Comparison of ENCODE assay signal across 8 cellular contexts in the genomic region with DNA sequence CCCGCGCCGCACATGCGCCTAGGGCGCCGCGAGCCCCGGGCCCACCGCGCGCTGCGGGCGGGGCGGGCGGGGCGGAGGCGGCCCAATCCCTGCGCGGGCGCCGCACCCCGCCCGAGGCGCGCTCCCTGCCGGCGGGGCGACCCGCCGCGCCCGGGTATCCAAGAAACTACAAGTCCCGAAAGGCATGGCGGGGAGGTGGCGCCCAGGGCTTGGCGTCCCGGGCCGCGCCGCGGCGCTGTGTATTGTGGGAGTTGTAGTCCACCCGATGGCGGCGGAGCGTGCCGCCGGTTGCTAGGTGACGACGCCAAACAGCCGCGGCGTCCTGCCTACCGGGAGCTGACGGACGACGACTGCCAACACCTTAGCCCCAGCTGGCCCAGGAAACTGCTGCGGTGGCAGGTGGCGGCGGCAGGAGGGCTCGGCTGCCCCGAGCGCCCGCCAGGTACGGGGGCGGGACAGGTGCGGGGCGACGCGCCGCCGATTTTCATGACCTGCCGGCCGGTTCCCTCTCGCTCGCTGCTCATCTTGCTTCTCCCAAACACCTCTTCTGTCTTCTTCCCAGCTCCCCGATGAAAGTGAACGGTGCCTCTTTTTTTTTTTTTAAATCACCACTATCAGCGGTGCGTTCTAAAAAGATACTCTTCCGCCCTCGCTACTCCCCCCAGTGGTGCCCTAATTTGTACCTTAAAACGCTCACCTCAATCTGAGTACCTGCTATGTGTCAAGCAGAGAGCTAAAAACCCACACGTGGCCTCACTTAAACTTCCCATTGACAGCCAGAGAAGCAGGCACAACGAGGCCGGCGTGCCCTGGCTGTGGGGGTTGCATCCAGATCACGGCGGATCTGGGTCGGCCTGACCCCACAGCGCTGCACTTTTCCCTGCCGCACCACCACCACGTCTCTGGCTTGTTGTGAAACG. TPM values are rescaled to one million over a fixed set of nuclear protein-coding genes. Genes with fewer than 3 reads are reported as not detected.
DNase-seq lines count a peak whose midpoint lies in the region; FAIRE-seq and TF ChIP-seq lines count a peak whose summit lies in the region.

A gene (plus strand): TSS at position 304 of the 920 bp plus-strand sequence.

- no peaks in the 10 kb centered on the region for H3K36me3 ChIP-seq in Loucy (ENCODE audit: insufficient read depth, low read length)

- CTCF ChIA-PET in RWPE1 (lab: Yijun Ruan, JAX), result interaction anchor here (0.5 to 0.6 kb wide), 3 partner anchors 49 to 186 kb away, joined by 3 to 5 read pairs (median 4); no protein-coding TSS in a partner anchor

- H3K79me2 ChIP-seq in Loucy (ENCODE audit: insufficient read depth, low read length), result no peaks in the 10 kb centered on the region

- H3K27ac Mint-ChIP-seq in nephron, result no peak within 1 kb of the TSS

- H3K27me3 Mint-ChIP-seq in nephron (ENCODE audit: low read depth), result peaks cover 87% of the 10 kb centered on the region

- peak within 1 kb of the TSS; percentile 86 to 89 (median 87) for H3K4me3 Mint-ChIP-seq in nephron

- no peaks in the 10 kb centered on the region for H3K9me3 ChIP-seq in Loucy (ENCODE audit: insufficient read depth, low read depth, low read length)

- peaks cover 31% of the 10 kb centered on the region for H3K4me1 Mint-ChIP-seq in nephron

- TF ChIP-seq POLR2A in H54 (IDR thresholded peaks at IDR 0.05; ENCODE audit: low read depth, low read length), result no peak

- H2AFZ ChIP-seq in Loucy (ENCODE audit: low read length), result peak within 1 kb of the TSS; percentile 79

- H3K36me3 Mint-ChIP-seq in nephron (ENCODE audit: low read depth), result no peaks in the 10 kb centered on the region

- POLR2A ChIA-PET in RWPE1 (lab: Yijun Ruan, JAX; ENCODE audit: low non-redundant PET), result no interaction called here

- no peaks in the 10 kb centered on the region for H3K9me2 ChIP-seq in Loucy (replicated peaks; ENCODE audit: low read depth, low read length)

- peaks cover 7% of the 10 kb centered on the region for H3K27me3 ChIP-seq in Loucy (ENCODE audit: insufficient read depth, low read length, poor library complexity, severe bottlenecking)

- TF ChIP-seq CTCF in Loucy (conservative IDR thresholded peaks at IDR 0.05; ENCODE audit: low read length), result peak; percentile 21
- 0 out of 2 replicates have a peak, but pooled peaks have one; percentile 22 for TF ChIP-seq CTCF in RWPE1 (conservative IDR thresholded peaks at IDR 0.05; ENCODE audit: low read depth)
- no peak for TF ChIP-seq CTCF in fibroblast of the aortic adventitia (IDR thresholded peaks at IDR 0.05; ENCODE audit: insufficient read depth, low read length)
- TF ChIP-seq CTCF in nephron (IDR thresholded peaks at IDR 0.05; ENCODE audit: unreplicated experiment in 3 of 3), result peak in 1 of 3 experiments; percentile 7

- no peak within 1 kb of the TSS for H3K9ac ChIP-seq in Loucy (ENCODE audit: low read depth, low read length, poor library complexity, severe bottlenecking)

- 0 out of 2 replicates have a peak, but pooled peaks cover 3% of the 10 kb centered on the region for H3F3A ChIP-seq in Loucy (ENCODE audit: low read depth)

- no peak within 1 kb of the TSS for H3K27ac ChIP-seq in RWPE1

- DNase-seq in EH (ENCODE audit: low read depth) (peak; percentile 91), H54 (ENCODE audit: insufficient read length, low spot score) (peak; percentile 87), RWPE1 (ENCODE audit: low spot score) (peak; percentile 87), fibroblast of the aortic adventitia (ENCODE audit: low read depth) (peak; percentile 91)
- peak; percentile 98 for DNase-seq in activated T-helper 9 cell treated with anti-CD3 and anti-CD28 coated beads, Interleukin-2, amount 50 U/mL, for 16 hours (ENCODE audit: low read depth)
- DNase-seq in stimulated activated naive CD4-positive, alpha-beta T cell treated with Interleukin-2 at 50 U/mL for 16 hours (lab: John Stamatoyannopoulos, UW), result peak; percentile 96

- no peak for FAIRE-seq in H54 (lab: Jason Lieb, UNC)

- peaks cover 31% of the 10 kb centered on the region for H3K4me1 ChIP-seq in Loucy (ENCODE audit: insufficient read depth, low read length, poor library complexity, severe bottlenecking)

- H3K4me3 ChIP-seq in Loucy (ENCODE audit: low read length, poor library complexity, severe bottlenecking) (peak within 1 kb of the TSS; percentile 78), fibroblast of the aortic adventitia (ENCODE audit: low read depth, low read length) (peak within 1 kb of the TSS; percentile 76)

- H4K20me1 ChIP-seq in Loucy (ENCODE audit: insufficient read depth, low read length, poor library complexity, severe bottlenecking), result no peaks in the 10 kb centered on the region

- H3K4me2 ChIP-seq in Loucy (ENCODE audit: low read depth, low read length, poor library complexity, severe bottlenecking), result peak within 1 kb of the TSS; percentile 96

- no peaks in the 10 kb centered on the region for H3K9me3 Mint-ChIP-seq in nephron

RNA-seq across cellular contexts. Expression of the gene that starts here (rescaled TPM):
- total RNA-seq in fibroblast of the aortic adventitia (ENCODE audit: low replicate concordance), result not detected in 2 replicates

Comparison
In these comparisons a context has a peak if more than half of its experiments do, and no peak if none do; other contexts are left out.
1. Peak in DNase-seq and H3K4me3 ChIP-seq in fibroblast of the aortic adventitia; RNA of the gene not detected or under 1 TPM.